ENCODE assay signal across 21 cellular contexts in genomic region chr10:7945025-7945424, GRCh38.
"Had no signal": no experiment of that assay in that cellular context is flagged by ENCODE, and none has a peak within 500 bp of the region (broad histone marks: within the 10 kb centered on the region; RNA-seq: fewer than 3 reads in every experiment).

No MANE protein-coding gene starts in this region.

- H3K27me3 Mint-ChIP-seq: activated CD4-positive, alpha-beta memory T cell treated with anti-CD3 and anti-CD28 coated beads for 36 hours; activated naive CD8-positive, alpha-beta T cell treated with anti-CD3 and anti-CD28 coated beads, Interleukin-2, amount 10 ng/mL, durations not matched to agents 7 days and 5 days had no signal

- DNase-seq: activated CD4-positive, alpha-beta memory T cell treated with anti-CD3 and anti-CD28 coated beads for 36 hours; activated CD4-positive, alpha-beta T cell treated with anti-CD3 and anti-CD28 coated beads for 48 hours; activated effector memory CD4-positive, alpha-beta T cell treated with Interleukin-2 at 50 U/mL for 16 hours; activated naive CD4-positive, alpha-beta T cell treated with anti-CD3 and anti-CD28 coated beads for 36 hours; activated naive CD8-positive, alpha-beta T cell treated with anti-CD3 and anti-CD28 coated beads, Interleukin-2, amount 10 ng/mL, durations not matched to agents 7 days and 5 days; activated T-cell treated with anti-CD3 and anti-CD28 coated beads, Interleukin-2, amount 50 U/mL, for 72 hours; amniotic stem cell; effector memory CD4-positive, alpha-beta T cell; gastrocnemius medialis; hippocampal formation; left ventricle myocardium superior; ovary; right cardiac atrium; stimulated activated CD4-positive, alpha-beta T cell treated with anti-CD3 and anti-CD28 coated beads, Interleukin-12 subunit alpha, Interleukin-12 subunit beta, amount 100 ng/mL, for 4 hours; stimulated activated CD4-positive, alpha-beta T cell treated with anti-CD3 and anti-CD28 coated beads, Interleukin-4, amount 100 ng/mL, for 4 hours; stimulated activated naive CD8-positive, alpha-beta T cell treated with anti-CD3 and anti-CD28 coated beads, Interleukin-15, Interleukin-2, amounts not matched to agents 100 U/mL and 50 U/mL, for 24 hours; thyroid gland; upper lobe of right lung had no signal

- H3K27ac ChIP-seq: esophagus muscularis mucosa, gastrocnemius medialis, neutrophil, ovary, thyroid gland, upper lobe of right lung had no signal

- H3K9me3 Mint-ChIP-seq: activated CD4-positive, alpha-beta memory T cell treated with anti-CD3 and anti-CD28 coated beads for 36 hours; activated naive CD4-positive, alpha-beta T cell treated with anti-CD3 and anti-CD28 coated beads for 36 hours; activated naive CD8-positive, alpha-beta T cell treated with anti-CD3 and anti-CD28 coated beads, Interleukin-2, amount 10 ng/mL, durations not matched to agents 7 days and 5 days; activated T-cell treated with anti-CD3 and anti-CD28 coated beads, Interleukin-2, amount 50 U/mL, for 72 hours had no signal

- ATAC-seq: activated T-cell treated with anti-CD3 and anti-CD28 coated beads, Interleukin-2, amount 50 U/mL, for 72 hours; gastrocnemius medialis; left ventricle myocardium superior; right cardiac atrium; stimulated activated naive CD8-positive, alpha-beta T cell treated with anti-CD3 and anti-CD28 coated beads, Interleukin-15, Interleukin-2, amounts not matched to agents 100 U/mL and 50 U/mL, for 24 hours; upper lobe of right lung had no signal

- H3K27ac Mint-ChIP-seq: activated CD4-positive, alpha-beta memory T cell treated with anti-CD3 and anti-CD28 coated beads for 36 hours; activated naive CD4-positive, alpha-beta T cell treated with anti-CD3 and anti-CD28 coated beads for 36 hours; activated naive CD8-positive, alpha-beta T cell treated with anti-CD3 and anti-CD28 coated beads, Interleukin-2, amount 10 ng/mL, durations not matched to agents 7 days and 5 days; activated T-cell treated with anti-CD3 and anti-CD28 coated beads, Interleukin-2, amount 50 U/mL, for 72 hours; nephron had no signal

- H3K36me3 ChIP-seq: esophagus muscularis mucosa, gastrocnemius medialis, neutrophil, ovary, thyroid gland, upper lobe of right lung had no signal

- H3K4me3 Mint-ChIP-seq: activated CD4-positive, alpha-beta memory T cell treated with anti-CD3 and anti-CD28 coated beads for 36 hours; activated naive CD4-positive, alpha-beta T cell treated with anti-CD3 and anti-CD28 coated beads for 36 hours; activated naive CD8-positive, alpha-beta T cell treated with anti-CD3 and anti-CD28 coated beads, Interleukin-2, amount 10 ng/mL, durations not matched to agents 7 days and 5 days; activated T-cell treated with anti-CD3 and anti-CD28 coated beads, Interleukin-2, amount 50 U/mL, for 72 hours; nephron had no signal

- H3K27me3 ChIP-seq: esophagus muscularis mucosa, gastrocnemius medialis, neutrophil, ovary, thyroid gland, upper lobe of right lung had no signal

- H3K4me1 Mint-ChIP-seq: activated naive CD8-positive, alpha-beta T cell treated with anti-CD3 and anti-CD28 coated beads, Interleukin-2, amount 10 ng/mL, durations not matched to agents 7 days and 5 days; nephron had no signal

- H3K4me1 ChIP-seq: thyroid gland, upper lobe of right lung had no signal

- H3K9me3 ChIP-seq: gastrocnemius medialis, neutrophil, ovary, thyroid gland, upper lobe of right lung had no signal

- H3K36me3 Mint-ChIP-seq: activated naive CD8-positive, alpha-beta T cell treated with anti-CD3 and anti-CD28 coated beads, Interleukin-2, amount 10 ng/mL, durations not matched to agents 7 days and 5 days had no signal

- H3K4me3 ChIP-seq: esophagus muscularis mucosa, gastrocnemius medialis, ovary, thyroid gland, upper lobe of right lung had no signal
